11 cellular contexts compared by ENCODE assay signal in genomic region chr16:1296688-1297412, GRCh38. TPM values are rescaled to one million over a fixed set of nuclear protein-coding genes. Genes with fewer than 3 reads are reported as not detected.
DNase-seq lines count a peak whose midpoint lies in the region; ATAC-seq and TF ChIP-seq lines count a peak whose summit lies in the region.
"Had no signal": no experiment of that assay in that cellular context is flagged by ENCODE, and none has a peak within 500 bp of the region (broad histone marks: within the 10 kb centered on the region; RNA-seq: fewer than 3 reads in every experiment).

No MANE protein-coding gene starts in this region.

- no peak for TF ChIP-seq CTCF in foreskin keratinocyte (conservative IDR thresholded peaks at IDR 0.05)
- TF ChIP-seq CTCF in BE2C (IDR thresholded peaks at IDR 0.05; ENCODE audit: low read depth, low read length): no peak

- H3K4me1 ChIP-seq in foreskin keratinocyte (peaks cover 8% of the 10 kb centered on the region), BE2C (no peaks in the 10 kb centered on the region)

- peak; percentile 89 for ATAC-seq in foreskin keratinocyte

- H3K4me3 Mint-ChIP-seq in T-helper 1 cell treated with Interleukin-12 subunit alpha and Interleukin-12 subunit beta and Interleukin-4 antibody, amounts not matched to agents 30 μg/mL and 1 μg/mL, for 36 hours: no peak overlapping the region

- H3K36me3 Mint-ChIP-seq in T-helper 1 cell treated with Interleukin-12 subunit alpha and Interleukin-12 subunit beta and Interleukin-4 antibody, amounts not matched to agents 30 μg/mL and 1 μg/mL, for 36 hours (ENCODE audit: low read depth): no peaks in the 10 kb centered on the region

- H3K9me3 ChIP-seq in BE2C: no peaks in the 10 kb centered on the region

- H3K27me3 ChIP-seq in foreskin keratinocyte (peaks cover 33% of the 10 kb centered on the region), BE2C (peaks cover 85% of the 10 kb centered on the region)

- no peaks in the 10 kb centered on the region for H3K36me3 ChIP-seq in BE2C

- peak overlapping the region; percentile 38 for H3K27ac Mint-ChIP-seq in T-helper 1 cell treated with Interleukin-12 subunit alpha and Interleukin-12 subunit beta and Interleukin-4 antibody, amounts not matched to agents 30 μg/mL and 1 μg/mL, for 36 hours

- DNase-seq in T-helper 1 cell (no peak), RKO (ENCODE audit: low spot score) (peak; percentile 100), foreskin keratinocyte (peak; percentile 79 to 90), NCI-H2171 treated with DMSO at 0.1 percent for 48 hours (lab: John Stamatoyannopoulos, UW) (no peak), activated gamma-delta T cell (lab: John Stamatoyannopoulos, UW) (no peak), BE2C (no peak)
- peak; percentile 54 for DNase-seq in stimulated activated CD8-positive, alpha-beta memory T cell treated with anti-CD3 and anti-CD28 coated beads, Interleukin-4, amount 100 ng/mL, for 48 hours
- DNase-seq: COR-L47 had no signal

- H3K27ac ChIP-seq in foreskin keratinocyte: peak overlapping the region; percentile 81

- peaks cover 9% of the 10 kb centered on the region for H3K4me1 Mint-ChIP-seq in T-helper 1 cell treated with Interleukin-12 subunit alpha and Interleukin-12 subunit beta and Interleukin-4 antibody, amounts not matched to agents 30 μg/mL and 1 μg/mL, for 36 hours (ENCODE audit: low read depth)

- no peaks in the 10 kb centered on the region for H3K9me3 Mint-ChIP-seq in T-helper 1 cell treated with Interleukin-12 subunit alpha and Interleukin-12 subunit beta and Interleukin-4 antibody, amounts not matched to agents 30 μg/mL and 1 μg/mL, for 36 hours

- H3K4me3 ChIP-seq in BE2C (ENCODE audit: low read depth, low read length): no peak overlapping the region

- H3K27me3 Mint-ChIP-seq in T-helper 1 cell treated with Interleukin-12 subunit alpha and Interleukin-12 subunit beta and Interleukin-4 antibody, amounts not matched to agents 30 μg/mL and 1 μg/mL, for 36 hours (ENCODE audit: low read depth): peaks cover 10% of the 10 kb centered on the region

RNA-seq across cellular contexts. Expression of gene UBE2I, which starts 12.6 kb away (rescaled TPM):
- total RNA-seq in foreskin keratinocyte: 76.7 and 101 TPM in 2 replicates
- polyA plus RNA-seq in foreskin keratinocyte: 155 and 172 TPM in 2 replicates
- polyA plus RNA-seq in BE2C (2012; ENCODE audit: insufficient read depth, insufficient read length, low read depth): 219 TPM

RNA-seq across cellular contexts. Expression of gene BAIAP3, which starts 36.6 kb away (rescaled TPM):
- 0.07 and 0.27 TPM in 2 replicates for total RNA-seq in foreskin keratinocyte
- 0.04 and 0.08 TPM in 2 replicates for polyA plus RNA-seq in foreskin keratinocyte
- 0.96 TPM for polyA plus RNA-seq in BE2C (2012; ENCODE audit: insufficient read depth, insufficient read length, low read depth)

RNA-seq across cellular contexts. Expression of gene TPSD1, which starts 41.0 kb away (rescaled TPM):
- total RNA-seq in foreskin keratinocyte: not detected in 2 replicates
- not detected in 2 replicates for polyA plus RNA-seq in foreskin keratinocyte
- not detected for polyA plus RNA-seq in BE2C (2012; ENCODE audit: insufficient read depth, insufficient read length, low read depth)
- total RNA-seq: glomerular endothelial cell; T-helper 1 cell treated with Interleukin-12 subunit alpha and Interleukin-12 subunit beta and Interleukin-4 antibody, amounts not matched to agents 30 ng/mL and 1 ng/mL, for 36 hours had no signal

RNA-seq across cellular contexts. Expression of gene TSR3, which starts 54.8 kb away (rescaled TPM):
- 73.7 and 80.1 TPM in 2 replicates for total RNA-seq in foreskin keratinocyte
- polyA plus RNA-seq in foreskin keratinocyte: 117 and 119 TPM in 2 replicates
- polyA plus RNA-seq in BE2C (2012; ENCODE audit: insufficient read depth, insufficient read length, low read depth): 122 TPM

RNA-seq across cellular contexts. Expression of gene GNPTG, which starts 54.9 kb away (rescaled TPM):
- total RNA-seq in foreskin keratinocyte: 18.8 and 21.6 TPM in 2 replicates
- polyA plus RNA-seq in foreskin keratinocyte: 34.1 and 40.3 TPM in 2 replicates
- 61.1 TPM for polyA plus RNA-seq in BE2C (2012; ENCODE audit: insufficient read depth, insufficient read length, low read depth)

Comparison
In these comparisons a context has a peak if more than half of its experiments do, and no peak if none do; other contexts are left out.
1. DNase-seq: peak in RKO (single experiment), foreskin keratinocyte (2 of 2) and stimulated activated CD8-positive, alpha-beta memory T cell treated with anti-CD3 and anti-CD28 coated beads, Interleukin-4, amount 100 ng/mL, for 48 hours (single experiment); none in T-helper 1 cell (0 of 5), NCI-H2171 treated with DMSO at 0.1 percent for 48 hours (single experiment), activated gamma-delta T cell (single experiment) and BE2C (single experiment).